Comparison of ENCODE assay signal across 24 cellular contexts in genomic region chr2:85644909-85645308, GRCh38. TPM values are rescaled to one million over a fixed set of nuclear protein-coding genes. Genes with fewer than 3 reads are reported as not detected.
DNase-seq lines count a peak whose midpoint lies in the region; ATAC-seq and TF ChIP-seq lines count a peak whose summit lies in the region.
"Had no signal": no experiment of that assay in that cellular context is flagged by ENCODE, and none has a peak within 500 bp of the region (broad histone marks: within the 10 kb centered on the region; RNA-seq: fewer than 3 reads in every experiment).

No MANE protein-coding gene starts in this region.

- peak; percentile 29 for DNase-seq in cardiac septum (ENCODE audit: low spot score)
- no peak for DNase-seq in right atrium auricular region (ENCODE audit: low spot score)
- no peak for DNase-seq in T-helper 17 cell
- DNase-seq in sciatic nerve (ENCODE audit: low spot score), result peak; percentile 14
- DNase-seq in COR-L47 (lab: John Stamatoyannopoulos, UW), result no peak
- no peak for DNase-seq in NCI-H2029 (lab: John Stamatoyannopoulos, UW)
- DNase-seq: 8988T; ACHN; AML-193; BE2C; Caco-2; CD4-positive, alpha-beta T cell; CD8-positive, alpha-beta memory T cell; DMS153; DND-41; GM23248; H7; HCEC 1CT had no signal

- no peak overlapping the region for H3K4me3 Mint-ChIP-seq in T-helper 17 cell
- H3K4me3 Mint-ChIP-seq: CD14-positive monocyte; CD4-positive, alpha-beta T cell had no signal

- H3K4me1 Mint-ChIP-seq in T-helper 17 cell, result peaks cover 10% of the 10 kb centered on the region

- peaks cover 13% of the 10 kb centered on the region for H3K36me3 Mint-ChIP-seq in T-helper 17 cell (ENCODE audit: low read depth)

- no peaks in the 10 kb centered on the region for H3K27me3 Mint-ChIP-seq in T-helper 17 cell
- H3K27me3 Mint-ChIP-seq: CD4-positive, alpha-beta T cell; CD8-positive, alpha-beta memory T cell had no signal

- H3K27ac Mint-ChIP-seq in T-helper 17 cell, result peak overlapping the region; percentile 11
- H3K27ac Mint-ChIP-seq: CD4-positive, alpha-beta T cell; CD8-positive, alpha-beta memory T cell had no signal

- peaks cover 0 to 7% of the 10 kb centered on the region in 2 donors for H3K4me1 ChIP-seq in right atrium auricular region
- peaks cover 0 to 9% (median 6%) of the 10 kb centered on the region in 3 donors for H3K4me1 ChIP-seq in skeletal muscle tissue (ENCODE audit: control insufficient read depth in 3 of 3, insufficient read depth in 3 of 3, low read length in 3 of 3)
- H3K4me1 ChIP-seq: BE2C had no signal

- no peak overlapping the region for H3K9ac ChIP-seq in skeletal muscle tissue (ENCODE audit: low read depth in 1 of 3, low read length in 3 of 3)
- H3K9ac ChIP-seq: BLaER1 treated with 17β-estradiol and CSF1 and Interleukin-3, amounts not matched to agents 10 nM and 100 nM; GM23248 had no signal

- H3K9me3 ChIP-seq in right atrium auricular region (no peaks in the 10 kb centered on the region), T-helper 17 cell (ENCODE audit: control insufficient read depth, low read length, poor library complexity, severe bottlenecking) (no peaks in the 10 kb centered on the region), skeletal muscle tissue (ENCODE audit: control insufficient read depth in 3 of 3, low read length in 3 of 3) (no peaks in the 10 kb centered on the region)
- H3K9me3 ChIP-seq: A549; BE2C; BLaER1 treated with 17β-estradiol and CSF1 and Interleukin-3, amounts not matched to agents 10 nM and 100 nM; Caco-2 had no signal

- no peak for TF ChIP-seq CTCF in right atrium auricular region (IDR thresholded peaks at IDR 0.05)

- no peak for ATAC-seq in T-helper 17 cell
- no peak for ATAC-seq in sciatic nerve
- ATAC-seq in GM19351 (IDR thresholded peaks at IDR 0.05; ENCODE audit: unreplicated experiment), result no peak
- ATAC-seq: A549 had no signal

- H3K36me3 ChIP-seq in right atrium auricular region (peaks cover 97% of the 10 kb centered on the region), skeletal muscle tissue (ENCODE audit: control insufficient read depth in 3 of 3, insufficient read depth in 3 of 3, low read length in 3 of 3) (peaks cover 73 to 85% (median 78%) of the 10 kb centered on the region in 3 donors)

- H3K27me3 ChIP-seq in right atrium auricular region, result no peaks in the 10 kb centered on the region
- H3K27me3 ChIP-seq in skeletal muscle tissue (ENCODE audit: control insufficient read depth in 3 of 3, insufficient read depth in 3 of 3, low read length in 3 of 3), result no peaks in the 10 kb centered on the region
- H3K27me3 ChIP-seq: BE2C; BLaER1 treated with 17β-estradiol and CSF1 and Interleukin-3, amounts not matched to agents 10 nM and 100 nM had no signal

- H3K27ac ChIP-seq in right atrium auricular region (no peak overlapping the region), skeletal muscle tissue (ENCODE audit: low read depth, low read length) (peak overlapping the region; percentile 50)
- H3K27ac ChIP-seq: A549; BLaER1 treated with 17β-estradiol and CSF1 and Interleukin-3, amounts not matched to agents 10 nM and 100 nM; GM23248 had no signal

- intact Hi-C loops in cardiac septum (cut with DNase I), result loop anchor here (5.0 kb wide), 1 partner anchor 62 kb away; no protein-coding TSS in a partner anchor
- intact Hi-C loops in sciatic nerve (cut with DNase I), result no loop called here

- H3K4me3 ChIP-seq in right atrium auricular region, result no peak overlapping the region
- H3K4me3 ChIP-seq in skeletal muscle tissue (ENCODE audit: low read length in 3 of 3), result no peak overlapping the region
- H3K4me3 ChIP-seq: A549; BLaER1 treated with 17β-estradiol and CSF1 and Interleukin-3, amounts not matched to agents 10 nM and 100 nM; GM23248 had no signal

RNA-seq across cellular contexts. Expression of gene SFTPB, which starts 23.1 kb away (rescaled TPM):
- not detected for total RNA-seq in cardiac septum
- total RNA-seq in right atrium auricular region, result under 1 TPM in 1 of 2 donors, not detected in 1; 0.15 TPM
- not detected for total RNA-seq in T-helper 17 cell
- 6.1 TPM for total RNA-seq in sciatic nerve
- not detected for total RNA-seq in skeletal muscle tissue
- total RNA-seq: Caco-2; CD4-positive, alpha-beta T cell; CD8-positive, alpha-beta memory T cell; GM23248; H1; H7 had no signal

RNA-seq across cellular contexts. Expression of gene USP39, which starts 28.9 kb away (rescaled TPM):
- total RNA-seq in cardiac septum (28.4 TPM), right atrium auricular region (10 to 100 TPM; 35.0 to 78.2 TPM), T-helper 17 cell (10 to 100 TPM; 46.4 to 54.8 TPM), sciatic nerve (34.2 TPM), skeletal muscle tissue (24.0 TPM)

RNA-seq across cellular contexts. Expression of gene C2orf68, which starts 33.0 kb away (rescaled TPM):
- total RNA-seq in cardiac septum (26.3 TPM), right atrium auricular region (10 to 100 TPM in 1 of 2 donors, 1 to 10 TPM in 1; 8.9 to 11.1 TPM), T-helper 17 cell (10 to 100 TPM; 31.2 to 37.3 TPM), sciatic nerve (41.6 TPM), skeletal muscle tissue (31.8 TPM)

RNA-seq across cellular contexts. Expression of gene TMEM150A, which starts 42.4 kb away (rescaled TPM):
- 11.4 TPM for total RNA-seq in cardiac septum
- total RNA-seq in right atrium auricular region, result 10 to 100 TPM; 15.8 to 21.7 TPM
- total RNA-seq in T-helper 17 cell, result 1 to 10 TPM; 6.4 to 7.7 TPM
- total RNA-seq in sciatic nerve, result 15.8 TPM
- total RNA-seq in skeletal muscle tissue, result 4.7 TPM

RNA-seq across cellular contexts. Expression of gene GNLY, which starts 49.2 kb away (rescaled TPM):
- total RNA-seq in cardiac septum, result 2.3 TPM
- 1 to 10 TPM in 1 of 2 donors, not detected in 1; 1.4 TPM for total RNA-seq in right atrium auricular region
- total RNA-seq in T-helper 17 cell, result 10 to 100 TPM in 1 of 2 donors, 1 to 10 TPM in 1; 9.9 to 14.8 TPM
- total RNA-seq in sciatic nerve, result 8.4 TPM
- not detected for total RNA-seq in skeletal muscle tissue
- total RNA-seq: Caco-2, GM23248, H1, H7 had no signal

Comparison
In these comparisons a context has a peak if more than half of its experiments do, and no peak if none do; other contexts are left out.
1. DNase-seq: peak in cardiac septum (single experiment) and sciatic nerve (single experiment); none in right atrium auricular region (single experiment), T-helper 17 cell (0 of 3), COR-L47 (single experiment) and NCI-H2029 (single experiment).